Comparison of ENCODE assay signal across 8 cellular contexts in genomic region chr5:172834570-172835245, GRCh38. TPM values are rescaled to one million over a fixed set of nuclear protein-coding genes. Genes with fewer than 3 reads are reported as not detected.
DNase-seq lines count a peak whose midpoint lies in the region; ATAC-seq, FAIRE-seq and TF ChIP-seq lines count a peak whose summit lies in the region.

No MANE protein-coding gene starts in this region.

- no CpG with 5 or more reads among the region's 19 CpGs for WGBS in trophoblast cell (ENCODE audit: extremely low coverage, insufficient coverage, insufficient read length)

- no peak overlapping the region for H3K23ac ChIP-seq in trophoblast cell (ENCODE audit: low read length)

- H3K4me1 Mint-ChIP-seq in activated T-cell treated with anti-CD3 and anti-CD28 coated beads, Interleukin-2, amount 50 U/mL, for 72 hours (ENCODE audit: low read depth): peaks cover 52% of the 10 kb centered on the region

- no peak for FAIRE-seq in GM19239 (lab: Jason Lieb, UNC)

- POLR2A ChIA-PET in HEK293T (lab: Yijun Ruan, JAX): interaction anchor here (1.0 kb wide), 1 partner anchor 62 kb away, joined by 4 read pairs; no protein-coding TSS in a partner anchor

- no peak for ATAC-seq in activated T-cell treated with anti-CD3 and anti-CD28 coated beads, Interleukin-2, amount 50 U/mL, for 72 hours (replicated peaks in 1 of 2)
- ATAC-seq in Right ventricle myocardium inferior (peak; percentile 15), GM21576 (IDR thresholded peaks at IDR 0.05; ENCODE audit: unreplicated experiment) (no peak)

- H3K4me2 ChIP-seq in BLaER1 (peak overlapping the region; percentile 99), trophoblast cell (ENCODE audit: low read length) (peak overlapping the region; percentile 81)

- H3K4me3 Mint-ChIP-seq in activated T-cell treated with anti-CD3 and anti-CD28 coated beads, Interleukin-2, amount 50 U/mL, for 72 hours: peak overlapping the region; percentile 88 to 90

- H3K14ac ChIP-seq in trophoblast cell (ENCODE audit: low read length): peak overlapping the region; percentile 72

- H3K27me3 ChIP-seq in BLaER1 (no peaks in the 10 kb centered on the region), trophoblast cell (ENCODE audit: insufficient read depth, low read length) (no peaks in the 10 kb centered on the region)

- no peaks in the 10 kb centered on the region for H3K27me3 Mint-ChIP-seq in activated T-cell treated with anti-CD3 and anti-CD28 coated beads, Interleukin-2, amount 50 U/mL, for 72 hours (ENCODE audit: low read depth)

- peaks cover 3% of the 10 kb centered on the region for H3K79me2 ChIP-seq in trophoblast cell (ENCODE audit: control insufficient read depth, insufficient read depth, low read length, poor library complexity)

- intact Hi-C loops in Right ventricle myocardium inferior (cut with DNase I): loop anchor here (2.0 to 10.0 kb wide), 4 partner anchors 26 to 120 kb away; partner anchors contain the start of gene DUSP1

- H3K4me1 ChIP-seq in BLaER1 (peaks cover 77% of the 10 kb centered on the region), trophoblast cell (ENCODE audit: control insufficient read depth in 1 of 2, insufficient read depth in 2 of 2, low read length in 2 of 2) (peaks cover 8 to 11% of the 10 kb centered on the region in 2 experiments)

- peaks cover 26% of the 10 kb centered on the region for H3K36me3 ChIP-seq in BLaER1
- peaks cover 0 to 2% of the 10 kb centered on the region in 2 experiments for H3K36me3 ChIP-seq in trophoblast cell (ENCODE audit: control insufficient read depth in 1 of 2, insufficient read depth in 2 of 2, low read length in 2 of 2)

- peak overlapping the region; percentile 59 for H4K91ac ChIP-seq in trophoblast cell (ENCODE audit: low read depth, low read length)

- peak overlapping the region; percentile 83 for H3K4me3 ChIP-seq in BLaER1
- peak overlapping the region; percentile 87 for H3K4me3 ChIP-seq in trophoblast cell (ENCODE audit: low read depth, low read length)

- DNase-seq in HEK293T (ENCODE audit: extremely low spot score): peak; percentile 39
- DNase-seq in activated T-cell treated with anti-CD3 and anti-CD28 coated beads, Interleukin-2, amount 50 U/mL, for 72 hours: no peak
- no peak for DNase-seq in Right ventricle myocardium inferior (ENCODE audit: missing footprints)
- DNase-seq in trophoblast cell: peak; percentile 70 to 74
- DNase-seq in NK-92 (lab: John Stamatoyannopoulos, UW; ENCODE audit: unreplicated experiment): no peak
- no peak for DNase-seq in GM19239 (ENCODE audit: insufficient read length, low spot score)

- H3K79me1 ChIP-seq in trophoblast cell (ENCODE audit: low read length): peaks cover 8% of the 10 kb centered on the region

- peak overlapping the region; percentile 55 for H3K4ac ChIP-seq in trophoblast cell (ENCODE audit: low read depth, low read length)

- H3K9ac ChIP-seq in BLaER1 (peak overlapping the region; percentile 94), trophoblast cell (ENCODE audit: low read length) (peak overlapping the region; percentile 49)

- H4K12ac ChIP-seq in trophoblast cell (ENCODE audit: low read depth, low read length): no peak overlapping the region

- H3K18ac ChIP-seq in trophoblast cell (ENCODE audit: low read length): peak overlapping the region; percentile 52

- no peak overlapping the region for H3K27ac Mint-ChIP-seq in activated T-cell treated with anti-CD3 and anti-CD28 coated beads, Interleukin-2, amount 50 U/mL, for 72 hours

- H2BK5ac ChIP-seq in trophoblast cell (ENCODE audit: low read depth, low read length, poor library complexity): peak overlapping the region; percentile 58

- no peaks in the 10 kb centered on the region for H4K20me1 ChIP-seq in BLaER1

- no peak overlapping the region for H2BK120ac ChIP-seq in trophoblast cell (ENCODE audit: insufficient read depth, low read length, poor library complexity)

- peak overlapping the region; percentile 93 for H3K27ac ChIP-seq in BLaER1
- H3K27ac ChIP-seq in trophoblast cell (ENCODE audit: low read depth, low read length): no peak overlapping the region

- peak overlapping the region; percentile 73 for H4K8ac ChIP-seq in trophoblast cell (ENCODE audit: low read depth, low read length)

- H3K36me3 Mint-ChIP-seq in activated T-cell treated with anti-CD3 and anti-CD28 coated beads, Interleukin-2, amount 50 U/mL, for 72 hours (ENCODE audit: insufficient read depth in 2 of 2): no peaks in the 10 kb centered on the region

- CTCF ChIA-PET in HEK293T (lab: Yijun Ruan, JAX): interaction anchor here (1.8 kb wide), 1 partner anchor 120 kb away, joined by 6 read pairs; no protein-coding TSS in a partner anchor

- no peaks in the 10 kb centered on the region for H3K9me3 Mint-ChIP-seq in activated T-cell treated with anti-CD3 and anti-CD28 coated beads, Interleukin-2, amount 50 U/mL, for 72 hours

- H2AFZ ChIP-seq in trophoblast cell (ENCODE audit: insufficient read depth, low read length, poor library complexity): no peak overlapping the region

- no peak overlapping the region for H2BK12ac ChIP-seq in trophoblast cell (ENCODE audit: low read length)

- peak overlapping the region; percentile 56 for H2AK5ac ChIP-seq in trophoblast cell (ENCODE audit: low read length)

- H3K9me3 ChIP-seq in BLaER1 (no peaks in the 10 kb centered on the region), trophoblast cell (ENCODE audit: insufficient read depth, low read depth, low read length) (peaks cover 3% of the 10 kb centered on the region)

TF ChIP-seq in HEK293T, 16 proteins besides CTCF, POLR2A, EP300 and RAD21:
- no peak for TF ChIP-seq L3MBTL2 (conservative IDR thresholded peaks at IDR 0.05)
- no peak for TF ChIP-seq LEF1 (IDR thresholded peaks at IDR 0.05; ENCODE audit: borderline replicate concordance)
- no peak for TF ChIP-seq ARNT (IDR thresholded peaks at IDR 0.05)
- no peak for TF ChIP-seq FOXM1 (IDR thresholded peaks at IDR 0.05; ENCODE audit: borderline replicate concordance)
- TF ChIP-seq FOXK2 (IDR thresholded peaks at IDR 0.05): no peak
- TF ChIP-seq CTBP1 (IDR thresholded peaks at IDR 0.05; ENCODE audit: borderline replicate concordance): no peak
- TF ChIP-seq ZNF384 (IDR thresholded peaks at IDR 0.05): no peak
- TF ChIP-seq NFRKB (IDR thresholded peaks at IDR 0.05): no peak
- TF ChIP-seq FOXA1 (IDR thresholded peaks at IDR 0.05): no peak
- TF ChIP-seq SUZ12 (IDR thresholded peaks at IDR 0.05): no peak
- TF ChIP-seq HDGF (IDR thresholded peaks at IDR 0.05; ENCODE audit: borderline replicate concordance): no peak
- TF ChIP-seq TARDBP (IDR thresholded peaks at IDR 0.05): no peak

RNA-seq across cellular contexts. Expression of gene ERGIC1, which starts 0.7 kb away (rescaled TPM):
- total RNA-seq in activated T-cell treated with anti-CD3 and anti-CD28 coated beads, Interleukin-2, amount 50 U/mL, for 72 hours: 10 to 100 TPM; 66.3 to 69.3 TPM
- 74.8 TPM for total RNA-seq in Right ventricle myocardium inferior
- 53.9 and 54.4 TPM in 2 replicates for polyA plus RNA-seq in trophoblast cell (2013)

Comparison
In these comparisons a context has a peak if more than half of its experiments do, and no peak if none do; other contexts are left out.
1. DNase-seq: peak in HEK293T (single experiment) and trophoblast cell (2 of 2); none in activated T-cell treated with anti-CD3 and anti-CD28 coated beads, Interleukin-2, amount 50 U/mL, for 72 hours (0 of 2), Right ventricle myocardium inferior (single experiment), NK-92 (single experiment) and GM19239 (single experiment).